Comparison of ENCODE assay signal across 8 cellular contexts in genomic region chrX:275967-276587, GRCh38. TPM values are rescaled to one million over a fixed set of nuclear protein-coding genes. Genes with fewer than 3 reads are reported as not detected.
DNase-seq lines count a peak whose midpoint lies in the region; ATAC-seq and TF ChIP-seq lines count a peak whose summit lies in the region.

No MANE protein-coding gene starts in this region.

- H3K27me3 ChIP-seq in BE2C (peaks cover 4% of the 10 kb centered on the region; the same call in 1 of the 2 replicates), ovary (no peaks in the 10 kb centered on the region)

- intact Hi-C loops in activated T-helper 1 cell treated with anti-CD3 and anti-CD28 coated beads, Interleukin-12 subunit alpha, Interleukin-12 subunit beta, Interleukin-2, Interleukin-4 antibody, amounts not matched to agents 30 ng/mL and 10 ng/mL and 1 ng/mL, durations not matched to agents 14 hours and 24 hours and 36 hours (cut with micrococcal nuclease) = no loop called here
- intact Hi-C loops in ovary (cut with DNase I) = no loop called here

- TF ChIP-seq CTCF in BE2C (IDR thresholded peaks at IDR 0.05; ENCODE audit: low read depth, low read length) (no peak), ovary (IDR thresholded peaks at IDR 0.05) (no peak)

- H3K4me3 ChIP-seq in BE2C (ENCODE audit: low read depth, low read length) = peak overlapping the region; percentile 37
- peak overlapping the region; percentile 36 for H3K4me3 ChIP-seq in ovary

- WGBS in ovary, 3 donors = 5 to 9% (median 5%) methylated on average over 17 to 36 of the region's 36 CpGs

- H3K9me3 Mint-ChIP-seq in activated T-helper 1 cell treated with anti-CD3 and anti-CD28 coated beads, Interleukin-12 subunit alpha, Interleukin-12 subunit beta, Interleukin-2, Interleukin-4 antibody, amounts not matched to agents 30 ng/mL and 10 ng/mL and 1 ng/mL, durations not matched to agents 14 hours and 24 hours and 36 hours = no peaks in the 10 kb centered on the region

- peak; percentile 55 for ATAC-seq in GM21360 (IDR thresholded peaks at IDR 0.05; ENCODE audit: unreplicated experiment)

- H3K36me3 ChIP-seq in BE2C = no peaks in the 10 kb centered on the region
- no peaks in the 10 kb centered on the region for H3K36me3 ChIP-seq in ovary

- no peak overlapping the region for H3K27ac Mint-ChIP-seq in activated T-helper 1 cell treated with anti-CD3 and anti-CD28 coated beads, Interleukin-12 subunit alpha, Interleukin-12 subunit beta, Interleukin-2, Interleukin-4 antibody, amounts not matched to agents 30 ng/mL and 10 ng/mL and 1 ng/mL, durations not matched to agents 14 hours and 24 hours and 36 hours

- H3K36me3 Mint-ChIP-seq in activated T-helper 1 cell treated with anti-CD3 and anti-CD28 coated beads, Interleukin-12 subunit alpha, Interleukin-12 subunit beta, Interleukin-2, Interleukin-4 antibody, amounts not matched to agents 30 ng/mL and 10 ng/mL and 1 ng/mL, durations not matched to agents 14 hours and 24 hours and 36 hours (ENCODE audit: low read depth) = no peaks in the 10 kb centered on the region

- no peak overlapping the region for H3K27ac ChIP-seq in ovary

- H3K4me1 Mint-ChIP-seq in activated T-helper 1 cell treated with anti-CD3 and anti-CD28 coated beads, Interleukin-12 subunit alpha, Interleukin-12 subunit beta, Interleukin-2, Interleukin-4 antibody, amounts not matched to agents 30 ng/mL and 10 ng/mL and 1 ng/mL, durations not matched to agents 14 hours and 24 hours and 36 hours (ENCODE audit: low read depth) = no peaks in the 10 kb centered on the region

- peaks cover 9% of the 10 kb centered on the region for H3K27me3 Mint-ChIP-seq in activated T-helper 1 cell treated with anti-CD3 and anti-CD28 coated beads, Interleukin-12 subunit alpha, Interleukin-12 subunit beta, Interleukin-2, Interleukin-4 antibody, amounts not matched to agents 30 ng/mL and 10 ng/mL and 1 ng/mL, durations not matched to agents 14 hours and 24 hours and 36 hours (ENCODE audit: insufficient read depth)

- TF ChIP-seq POLR2A in ovary (IDR thresholded peaks at IDR 0.05) = no peak

- no peaks in the 10 kb centered on the region for H3K9me3 ChIP-seq in BE2C
- H3K9me3 ChIP-seq in ovary = no peaks in the 10 kb centered on the region

- DNase-seq in BE2C = peak; percentile 35
- DNase-seq in HuH-7.5 (ENCODE audit: low spot score) = peak; percentile 75
- peak; percentile 11 for DNase-seq in activated T-helper 1 cell treated with anti-CD3 and anti-CD28 coated beads, Interleukin-12 subunit alpha, Interleukin-12 subunit beta, Interleukin-2, Interleukin-4 antibody, amounts not matched to agents 30 ng/mL and 10 ng/mL and 1 ng/mL, durations not matched to agents 14 hours and 24 hours and 36 hours (ENCODE audit: low spot score)
- peak; percentile 62 for DNase-seq in germinal center (ENCODE audit: low spot score)
- DNase-seq in ovary = peak in 1 of 5 donors; percentile 49
- DNase-seq in GDM1 (lab: John Stamatoyannopoulos, UW) = no peak
- no peak for DNase-seq in DMS153 treated with DMSO at 0.1 percent for 48 hours (lab: John Stamatoyannopoulos, UW; ENCODE audit: unreplicated experiment)

- TF ChIP-seq EP300 in ovary (IDR thresholded peaks at IDR 0.05) = no peak

- H3K4me1 ChIP-seq in BE2C = no peaks in the 10 kb centered on the region
- no peaks in the 10 kb centered on the region for H3K4me1 ChIP-seq in ovary (ENCODE audit: insufficient read depth)

- H3K4me3 Mint-ChIP-seq in activated T-helper 1 cell treated with anti-CD3 and anti-CD28 coated beads, Interleukin-12 subunit alpha, Interleukin-12 subunit beta, Interleukin-2, Interleukin-4 antibody, amounts not matched to agents 30 ng/mL and 10 ng/mL and 1 ng/mL, durations not matched to agents 14 hours and 24 hours and 36 hours = peak overlapping the region; percentile 62

RNA-seq across cellular contexts. Expression of gene PLCXD1, which starts 5.1 kb away (rescaled TPM):
- 19.4 TPM for polyA plus RNA-seq in BE2C (2012; ENCODE audit: insufficient read depth, insufficient read length, low read depth)
- total RNA-seq in activated T-helper 1 cell treated with anti-CD3 and anti-CD28 coated beads, Interleukin-12 subunit alpha, Interleukin-12 subunit beta, Interleukin-2, Interleukin-4 antibody, amounts not matched to agents 30 ng/mL and 10 ng/mL and 1 ng/mL, durations not matched to agents 14 hours and 24 hours and 36 hours = 53.3 and 55.0 TPM in 2 replicates
- total RNA-seq in ovary = 10 to 100 TPM in 5 of 7 donors, 1 to 10 TPM in 2; 2.6 to 19.4 (median 13.5) TPM
- polyA plus RNA-seq in ovary = 10 to 100 TPM in 1 of 2 donors, 1 to 10 TPM in 1; 3.6 to 11.8 TPM

RNA-seq across cellular contexts. Expression of gene GTPBP6, which starts 42.5 kb away (rescaled TPM):
- polyA plus RNA-seq in BE2C (2012; ENCODE audit: insufficient read depth, insufficient read length, low read depth) = 69.9 TPM
- total RNA-seq in activated T-helper 1 cell treated with anti-CD3 and anti-CD28 coated beads, Interleukin-12 subunit alpha, Interleukin-12 subunit beta, Interleukin-2, Interleukin-4 antibody, amounts not matched to agents 30 ng/mL and 10 ng/mL and 1 ng/mL, durations not matched to agents 14 hours and 24 hours and 36 hours = 68.3 and 69.5 TPM in 2 replicates
- total RNA-seq in ovary = 10 to 100 TPM; 29.3 to 69.0 (median 47.8) TPM
- 10 to 100 TPM in 1 of 2 donors, 1 to 10 TPM in 1; 7.1 to 59.1 TPM for polyA plus RNA-seq in ovary

Comparison
In these comparisons a context has a peak if more than half of its experiments do, and no peak if none do; other contexts are left out.
1. DNase-seq: peak in BE2C (single experiment), HuH-7.5 (single experiment), activated T-helper 1 cell treated with anti-CD3 and anti-CD28 coated beads, Interleukin-12 subunit alpha, Interleukin-12 subunit beta, Interleukin-2, Interleukin-4 antibody, amounts not matched to agents 30 ng/mL and 10 ng/mL and 1 ng/mL, durations not matched to agents 14 hours and 24 hours and 36 hours (single experiment) and germinal center (single experiment); none in GDM1 (single experiment) and DMS153 treated with DMSO at 0.1 percent for 48 hours (single experiment).